ENCODE assay signal across 14 cellular contexts in the genomic region with DNA sequence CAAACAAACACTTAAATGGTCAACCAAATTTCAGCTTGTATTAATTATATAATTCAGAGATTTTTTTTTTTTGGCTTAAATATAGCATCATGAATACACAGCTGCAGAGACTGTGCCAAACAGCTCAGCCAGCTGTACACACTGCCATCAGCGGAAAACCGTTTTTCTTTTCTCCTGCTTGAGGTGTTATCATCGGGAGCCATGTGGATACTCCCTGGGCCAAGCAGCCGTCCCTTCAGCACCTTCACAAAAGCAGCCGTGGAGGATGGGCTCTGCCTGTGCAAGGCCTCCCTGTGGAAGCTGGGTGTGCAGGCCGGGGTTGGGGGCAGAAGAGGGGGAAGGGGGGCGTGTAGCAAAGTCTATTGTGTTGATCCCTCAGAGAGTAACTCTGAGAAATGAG.
DNase-seq lines count a peak whose midpoint lies in the region; ATAC-seq lines count a peak whose summit lies in the region.
"Had no signal": no experiment of that assay in that cellular context is flagged by ENCODE, and none has a peak within 500 bp of the region (broad histone marks: within the 10 kb centered on the region; RNA-seq: fewer than 3 reads in every experiment).

No MANE protein-coding gene starts in this region.

- no peak for ATAC-seq in HG03378 (IDR thresholded peaks at IDR 0.05; ENCODE audit: unreplicated experiment)

- DNase-seq in DMS 273 (lab: John Stamatoyannopoulos, UW; ENCODE audit: unreplicated experiment) = peak; percentile 14
- DNase-seq in DMS 273 treated with DMSO at 0.1 percent for 48 hours (lab: John Stamatoyannopoulos, UW) = no peak
- peak; percentile 94 for DNase-seq in COR-L47 (lab: John Stamatoyannopoulos, UW)
- DNase-seq in NCI-H1694 (lab: John Stamatoyannopoulos, UW) = peak; percentile 12
- peak; percentile 95 for DNase-seq in NCI-H69 (lab: John Stamatoyannopoulos, UW)
- no peak for DNase-seq in SKM-1 treated with dmso at 0.1 percent for 144 hours (lab: John Stamatoyannopoulos, UW; ENCODE audit: unreplicated experiment)
- no peak for DNase-seq in activated gamma-delta T cell treated with Interleukin-2 at 50 U/mL for 16 hours
- DNase-seq: CD4-positive, CD25-positive, alpha-beta regulatory T cell; DMS79 treated with DMSO at 0.1 percent for 48 hours; H9; IMR-90; Karpas-422; MG63 had no signal

Comparison
In these comparisons a context has a peak if more than half of its experiments do, and no peak if none do; other contexts are left out.
1. DNase-seq: peak in DMS 273 (single experiment), COR-L47 (single experiment), NCI-H1694 (single experiment) and NCI-H69 (single experiment); none in DMS 273 treated with DMSO at 0.1 percent for 48 hours (single experiment), SKM-1 treated with dmso at 0.1 percent for 144 hours (single experiment) and activated gamma-delta T cell treated with Interleukin-2 at 50 U/mL for 16 hours (single experiment).